Comparison of ENCODE assay signal across 13 cellular contexts in genomic region chr14:103408491-103409155, GRCh38. TPM values are rescaled to one million over a fixed set of nuclear protein-coding genes. Genes with fewer than 3 reads are reported as not detected.
DNase-seq lines count a peak whose midpoint lies in the region; ATAC-seq, FAIRE-seq and TF ChIP-seq lines count a peak whose summit lies in the region.
"Had no signal": no experiment of that assay in that cellular context is flagged by ENCODE, and none has a peak within 500 bp of the region (broad histone marks: within the 10 kb centered on the region; RNA-seq: fewer than 3 reads in every experiment).

No MANE protein-coding gene starts in this region.

- TF ChIP-seq EP300 in K562 (IDR thresholded peaks at IDR 0.05; ENCODE audit: low read length), result no peak

- H3K36me3 ChIP-seq in HUES48 (ENCODE audit: control insufficient read depth, insufficient read depth, low read length) (peaks cover 39% of the 10 kb centered on the region), K562 (ENCODE audit: control insufficient read depth, insufficient read depth, low read length) (peaks cover 48% of the 10 kb centered on the region; the same call in 2 of the 3 replicates), right lobe of liver (peaks cover 0 to 13% (median 1%) of the 10 kb centered on the region in 4 donors), spleen (peaks cover 0 to 75% (median 40%) of the 10 kb centered on the region in 6 donors)

- no peak overlapping the region for H2AFZ ChIP-seq in K562 (ENCODE audit: low read depth, low read length)

- TF ChIP-seq RAD21 in K562 (CRISPR knock-in tag; conservative IDR thresholded peaks at IDR 0.05 in 1 of 2, IDR thresholded peaks at IDR 0.05 in 1 of 2), result no peak

- peak in 1 of 4 experiments; percentile 16 for DNase-seq in K562 (ENCODE audit: extremely low read depth in 1 of 4, low spot score in 3 of 4)
- no peak for DNase-seq in right lobe of liver
- DNase-seq in spleen, result no peak
- no peak for DNase-seq in coronary artery (ENCODE audit: low spot score)
- DNase-seq in COR-L47 (lab: John Stamatoyannopoulos, UW), result no peak
- DNase-seq: activated naive CD4-positive, alpha-beta T cell treated with Interleukin-2 at 50 U/mL for 16 hours; retina; stimulated activated CD4-positive, alpha-beta T cell treated with anti-CD3 and anti-CD28 coated beads, Interleukin-4, amount 100 ng/mL, for 1 hour had no signal

- POLR2A ChIA-PET in K562 (lab: Yijun Ruan, JAX), result interaction anchor here (1.4 kb wide), 1 partner anchor 9 kb away, joined by 5 read pairs; no protein-coding TSS in a partner anchor

- FAIRE-seq in K562 (lab: Jason Lieb, UNC), result no peak
- FAIRE-seq: colon had no signal

- TF ChIP-seq CTCF in K562 (IDR thresholded peaks at IDR 0.05 in 2 of 3, conservative IDR thresholded peaks at IDR 0.05 in 1 of 3; ENCODE audit: insufficient read depth in 2 of 3, low read depth in 1 of 3, low read length in 3 of 3) (no peak), right lobe of liver (IDR thresholded peaks at IDR 0.05) (no peak), spleen (IDR thresholded peaks at IDR 0.05 in 8 of 11, conservative IDR thresholded peaks at IDR 0.05 in 3 of 11) (no peak), coronary artery (IDR thresholded peaks at IDR 0.05) (no peak)

- intact Hi-C loops in K562 (cut with micrococcal nuclease) (no loop called here), right lobe of liver (cut with DNase I) (no loop called here), spleen (cut with DNase I; ENCODE audit: low total_unique reads) (no loop called here)

- peak overlapping the region; percentile 51 for H3K27ac ChIP-seq in HUES48 (ENCODE audit: low read depth, low read length)
- H3K27ac ChIP-seq in K562 (ENCODE audit: extremely low read depth, low read depth, low read length), result peak overlapping the region; percentile 56; the same call in 1 of the 3 replicates
- no peak overlapping the region for H3K27ac ChIP-seq in right lobe of liver
- peak overlapping the region in 7 of 8 donors; percentile 20 to 56 (median 41) for H3K27ac ChIP-seq in spleen
- no peak overlapping the region for H3K27ac ChIP-seq in coronary artery

- peaks cover 70% of the 10 kb centered on the region for H3K79me2 ChIP-seq in K562 (ENCODE audit: control insufficient read depth, insufficient read depth, low read length)

- TF ChIP-seq POLR2A in K562 (conservative IDR thresholded peaks at IDR 0.05) (no peak), right lobe of liver (IDR thresholded peaks at IDR 0.05) (no peak), spleen (IDR thresholded peaks at IDR 0.05) (no peak)

- H3K4me1 ChIP-seq in HUES48 (ENCODE audit: control insufficient read depth, insufficient read depth, low read length) (peaks cover 6% of the 10 kb centered on the region; the same call in 1 of the 2 replicates), K562 (replicated peaks in 1 of 2; ENCODE audit: control insufficient read depth in 2 of 2, insufficient read depth in 2 of 2, low read length in 2 of 2) (peaks cover 0 to 18% of the 10 kb centered on the region in 2 experiments; a peak in 3 of 5 replicates), right lobe of liver (peaks cover 0 to 13% (median 4%) of the 10 kb centered on the region in 4 donors), spleen (peaks cover 8 to 64% (median 41%) of the 10 kb centered on the region in 6 donors)

- H3K4me2 ChIP-seq in K562 (ENCODE audit: insufficient read depth, low read length), result no peak overlapping the region; the same call in 1 of the 2 replicates

- ATAC-seq in K562, result peak; percentile 20; the same call in 2 of the 3 replicates
- ATAC-seq in right lobe of liver, result peak; percentile 26 to 61 (median 34)
- ATAC-seq in HG02623 (IDR thresholded peaks at IDR 0.05; ENCODE audit: unreplicated experiment), result no peak
- no peak for ATAC-seq in HG02610 (IDR thresholded peaks at IDR 0.05; ENCODE audit: unreplicated experiment)

- H4K20me1 ChIP-seq in K562 (replicated peaks; ENCODE audit: control insufficient read depth, insufficient read depth, low read length), result 0 out of 2 replicates have a peak, but pooled peaks cover 6% of the 10 kb centered on the region

- H3K27me3 ChIP-seq in HUES48 (ENCODE audit: control insufficient read depth, insufficient read depth, low read length), result no peaks in the 10 kb centered on the region
- no peaks in the 10 kb centered on the region for H3K27me3 ChIP-seq in K562 (ENCODE audit: control insufficient read depth in 2 of 2, insufficient read depth in 2 of 2, low read length in 2 of 2)
- H3K27me3 ChIP-seq in right lobe of liver, result no peaks in the 10 kb centered on the region
- H3K27me3 ChIP-seq in spleen (replicated peaks in 1 of 7), result no peaks in the 10 kb centered on the region
- H3K27me3 ChIP-seq: BLaER1 treated with 17β-estradiol and CSF1 and Interleukin-3, amounts not matched to agents 10 nM and 100 nM had no signal

- CTCF ChIA-PET in K562 (lab: Yijun Ruan, JAX; ENCODE audit: low intra/inter-chr PET ratio), result no interaction called here

- H3K9me3 ChIP-seq in HUES48 (ENCODE audit: control insufficient read depth, insufficient read depth, low read length) (no peaks in the 10 kb centered on the region), K562 (replicated peaks; ENCODE audit: control insufficient read depth, insufficient read depth, low read depth, low read length) (no peaks in the 10 kb centered on the region), right lobe of liver (no peaks in the 10 kb centered on the region), spleen (no peaks in the 10 kb centered on the region)
- H3K9me3 ChIP-seq: BLaER1 treated with 17β-estradiol and CSF1 and Interleukin-3, amounts not matched to agents 10 nM and 100 nM had no signal

- no TSS peak for BruUV-seq in K562 (replicated peaks; lab: Mats Ljungman, UMichigan)

- 58% methylated on average over 7 of the region's 7 CpGs for WGBS in K562 (ENCODE audit: insufficient coverage, low coverage, missing lambda C conversion rate)
- 63% methylated on average over 6 of the region's 7 CpGs for WGBS in right lobe of liver (ENCODE audit: insufficient coverage, low coverage, low lambda C conversion rate, missing lambda C conversion rate)
- 50 to 73% (median 59%) methylated on average over 7 of the region's 7 CpGs for WGBS in spleen, 5 donors

- H3K4me3 ChIP-seq in HUES48 (ENCODE audit: low read depth, low read length), result no peak overlapping the region
- no peak overlapping the region for H3K4me3 ChIP-seq in K562
- no peak overlapping the region for H3K4me3 ChIP-seq in right lobe of liver
- peak overlapping the region in 1 of 8 donors; percentile 2 for H3K4me3 ChIP-seq in spleen
- no peak overlapping the region for H3K4me3 ChIP-seq in coronary artery
- H3K4me3 ChIP-seq: BLaER1 treated with 17β-estradiol and CSF1 and Interleukin-3, amounts not matched to agents 10 nM and 100 nM had no signal

- in situ Hi-C loops in K562 (cut with MboI), result no loop called here

- no peaks in the 10 kb centered on the region for H3K9me1 ChIP-seq in K562 (ENCODE audit: control insufficient read depth, insufficient read depth, low read length)

- H3K9ac ChIP-seq in HUES48 (ENCODE audit: low read depth, low read length) (no peak overlapping the region), K562 (ENCODE audit: insufficient read depth in 1 of 2, low read depth in 2 of 2, low read length in 2 of 2) (no peak overlapping the region; a peak in 1 of 4 replicates)
- H3K9ac ChIP-seq: BLaER1 treated with 17β-estradiol and CSF1 and Interleukin-3, amounts not matched to agents 10 nM and 100 nM had no signal

TF ChIP-seq in K562, 482 proteins besides CTCF, POLR2A, EP300 and RAD21 (continues in another document):
- TF ChIP-seq ZNF512 (tag; IDR thresholded peaks at IDR 0.05) (no peak), NELFE (IDR thresholded peaks at IDR 0.05; ENCODE audit: insufficient read depth, insufficient read length) (no peak), MCM7 (IDR thresholded peaks at IDR 0.05) (no peak), ZFP1 (CRISPR knock-in tag; IDR thresholded peaks at IDR 0.05) (no peak), YBX1 (IDR thresholded peaks at IDR 0.05) (no peak), COPS2 (conservative IDR thresholded peaks at IDR 0.05) (no peak), ZSCAN32 (CRISPR knock-in tag; IDR thresholded peaks at IDR 0.05) (no peak), EGR1 (conservative IDR thresholded peaks at IDR 0.05) (peak; percentile 52; the same call in 1 of the 2 replicates)

RNA-seq across cellular contexts. Expression of gene MARK3, which starts 23.4 kb away (rescaled TPM):
- total RNA-seq in K562 (2011; cell fraction: chromatin; rRNA removed; ENCODE audit: low replicate concordance), result 157 and 305 TPM in 2 replicates
- 86.7 and 110 TPM in 2 replicates for total RNA-seq in K562 (2011; cell fraction: nucleolus; rRNA removed)
- 139 and 215 TPM in 2 replicates for total RNA-seq in K562 (2011; cell fraction: nucleoplasm; rRNA removed)
- total RNA-seq in K562 (2014; rRNA removed) (47.9 and 49.5 TPM in 2 replicates), K562 (2014; rRNA removed; fragmentation: Illumina TruSeq; extraction: Trizol) (57.5 and 60.4 TPM in 2 replicates), K562 (2015; rRNA removed; fragmentation: Illumina TruSeq; extraction: Trizol) (52.1 and 56.3 TPM in 2 replicates), K562 (2021) (54.1 and 63.1 TPM in 2 replicates), right lobe of liver (10 to 100 TPM; 25.5 to 34.3 (median 27.3) TPM), spleen (100 to 1,000 TPM in 6 of 7 donors, 10 to 100 TPM in 1; 89.3 to 144 (median 114) TPM)
- polyA plus RNA-seq in K562 (2011; rRNA removed) (60.7 and 68.7 TPM in 2 replicates), K562 (2014; fragmentation: Illumina TruSeq; extraction: Trizol) (54.9 and 65.3 TPM in 2 replicates), K562 (2014; fragmentation: Nextera tagmentation; extraction: Ambion mirVana) (10 to 100 TPM; 10.1 to 18.2 TPM), K562 (2014; rRNA removed) (53.2 and 55.1 TPM in 2 replicates), spleen (10 to 100 TPM; 40.4 to 98.7 (median 70.0) TPM)
- polyA plus RNA-seq in K562 (2011; cell fraction: cytosol; rRNA removed), result 29.4 and 31.3 TPM in 2 replicates
- 59.4 and 59.9 TPM in 2 replicates for polyA plus RNA-seq in K562 (2011; cell fraction: nucleus; rRNA removed)
- polyA plus RNA-seq in K562 (2012), result 41.6 and 49.0 TPM in 2 replicates
- polyA minus RNA-seq in K562 (2011; rRNA and poly(A)+ RNA removed), result 95.3 and 99.4 TPM in 2 replicates
- 20.8 and 26.0 TPM in 2 replicates for polyA minus RNA-seq in K562 (2011; cell fraction: cytosol; rRNA and poly(A)+ RNA removed)
- 54.3 and 101 TPM in 2 replicates for polyA minus RNA-seq in K562 (2011; cell fraction: nucleus; rRNA and poly(A)+ RNA removed)

Comparison
In these comparisons a context has a peak if more than half of its experiments do, and no peak if none do; other contexts are left out.
1. H3K27ac ChIP-seq: peak in HUES48 (single experiment), K562 (single experiment) and spleen (7 of 8); none in right lobe of liver (0 of 3) and coronary artery (0 of 2).
2. ATAC-seq: peak in K562 (single experiment) and right lobe of liver (4 of 4); none in HG02623 (single experiment) and HG02610 (single experiment).